ENCODE assay signal across 8 cellular contexts in the genomic region with DNA sequence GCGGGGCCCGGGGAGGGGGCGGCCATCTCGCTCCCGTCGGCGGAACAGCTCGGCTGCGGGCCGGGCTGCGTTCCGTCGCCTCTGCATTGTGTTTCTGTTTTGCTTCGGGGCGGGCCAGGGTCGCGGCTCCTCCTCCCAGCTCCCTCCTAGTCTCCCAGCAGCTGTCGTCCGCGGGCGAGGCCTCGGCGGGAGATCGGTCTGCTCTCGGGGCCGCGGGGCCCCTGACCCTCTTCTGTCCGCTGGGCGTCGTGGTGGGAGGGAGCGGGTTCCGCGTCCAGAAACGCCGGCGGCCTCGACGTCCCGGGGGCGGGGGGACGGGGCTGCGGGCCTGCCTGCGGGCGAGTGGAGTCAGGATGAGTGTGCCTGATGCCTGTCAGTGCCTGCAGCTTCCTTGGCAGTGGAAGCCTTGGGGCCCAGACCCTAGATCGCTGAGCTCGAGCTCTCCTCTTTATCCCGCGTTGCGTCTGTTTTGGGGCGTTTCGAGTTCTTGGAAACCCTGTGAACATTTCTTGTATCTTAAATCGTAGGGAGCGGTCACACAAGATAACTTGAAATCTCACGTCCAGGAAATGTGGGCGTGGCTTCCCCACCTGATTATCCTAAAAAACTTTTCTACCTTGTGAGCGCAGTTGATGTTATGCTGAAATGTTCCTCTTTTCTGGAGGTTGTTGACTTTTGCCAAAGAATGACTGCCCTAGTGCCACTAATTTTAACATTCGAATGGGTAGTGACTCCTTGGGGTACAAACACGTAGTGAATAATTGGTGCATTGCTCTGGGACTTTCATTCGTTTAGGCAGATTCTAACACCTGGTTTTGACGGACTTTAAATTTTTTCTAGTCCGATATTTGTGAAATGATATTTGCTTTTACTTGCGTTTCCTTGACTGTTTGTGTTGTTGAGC. TPM values are rescaled to one million over a fixed set of nuclear protein-coding genes. Genes with fewer than 3 reads are reported as not detected.
A peak's percentile ranks its signal among the peaks of the same experiment; 100 is the strongest.
DNase-seq lines count a peak whose midpoint lies in the region; FAIRE-seq and TF ChIP-seq lines count a peak whose summit lies in the region.

No MANE protein-coding gene starts in this region.

- peak; percentile 32 for TF ChIP-seq CTCF in chondrocyte (IDR thresholded peaks at IDR 0.05)

- intact Hi-C loops in activated CD4-positive, alpha-beta T cell treated with anti-CD3 and anti-CD28 coated beads, Interleukin-2, amount 10 ng/mL, durations not matched to agents 24 days and 14 days (cut with micrococcal nuclease) = loop anchor here (1.0 to 10.0 kb wide), 8 partner anchors 10 to 934 kb away; partner anchors contain the start of genes CHAF1B, DOP1B, HLCS and SETD4

- FAIRE-seq in H54 (lab: Jason Lieb, UNC) = no peak

- peaks cover 6% of the 10 kb centered on the region for H3K36me3 ChIP-seq in SJCRH30

- H3K27ac ChIP-seq in SJCRH30 = peak overlapping the region; percentile 85

- H3K27me3 Mint-ChIP-seq in activated CD4-positive, alpha-beta T cell treated with anti-CD3 and anti-CD28 coated beads, Interleukin-2, amount 10 ng/mL, durations not matched to agents 24 days and 14 days = no peaks in the 10 kb centered on the region
- no peaks in the 10 kb centered on the region for H3K27me3 Mint-ChIP-seq in chondrocyte (ENCODE audit: low read depth)

- peaks cover 23% of the 10 kb centered on the region for H3K36me3 Mint-ChIP-seq in activated CD4-positive, alpha-beta T cell treated with anti-CD3 and anti-CD28 coated beads, Interleukin-2, amount 10 ng/mL, durations not matched to agents 24 days and 14 days (ENCODE audit: low read depth)
- peaks cover 5% of the 10 kb centered on the region for H3K36me3 Mint-ChIP-seq in chondrocyte (ENCODE audit: low read depth)

- peaks cover 24% of the 10 kb centered on the region for H3K4me1 Mint-ChIP-seq in activated CD4-positive, alpha-beta T cell treated with anti-CD3 and anti-CD28 coated beads, Interleukin-2, amount 10 ng/mL, durations not matched to agents 24 days and 14 days
- peaks cover 40% of the 10 kb centered on the region for H3K4me1 Mint-ChIP-seq in chondrocyte (ENCODE audit: low read depth)

- peak overlapping the region; percentile 87 for H3K4me3 Mint-ChIP-seq in activated CD4-positive, alpha-beta T cell treated with anti-CD3 and anti-CD28 coated beads, Interleukin-2, amount 10 ng/mL, durations not matched to agents 24 days and 14 days
- H3K4me3 Mint-ChIP-seq in chondrocyte (ENCODE audit: unreplicated experiment) = peak overlapping the region; percentile 87

- no peaks in the 10 kb centered on the region for H3K9me3 Mint-ChIP-seq in activated CD4-positive, alpha-beta T cell treated with anti-CD3 and anti-CD28 coated beads, Interleukin-2, amount 10 ng/mL, durations not matched to agents 24 days and 14 days
- H3K9me3 Mint-ChIP-seq in chondrocyte (ENCODE audit: low read depth) = no peaks in the 10 kb centered on the region

- peak overlapping the region; percentile 91 for H3K27ac Mint-ChIP-seq in activated CD4-positive, alpha-beta T cell treated with anti-CD3 and anti-CD28 coated beads, Interleukin-2, amount 10 ng/mL, durations not matched to agents 24 days and 14 days
- peak overlapping the region; percentile 98 for H3K27ac Mint-ChIP-seq in chondrocyte (ENCODE audit: unreplicated experiment)

- peak; percentile 43; the same call in 1 of the 2 replicates for TF ChIP-seq POLR2A in H54 (IDR thresholded peaks at IDR 0.05; ENCODE audit: low read depth, low read length)

- no peaks in the 10 kb centered on the region for H3K27me3 ChIP-seq in SJCRH30

- H3K4me3 ChIP-seq in SJCRH30 = peak overlapping the region; percentile 69

- no peak for DNase-seq in activated CD4-positive, alpha-beta T cell treated with anti-CD3 and anti-CD28 coated beads, Interleukin-2, amount 10 ng/mL, durations not matched to agents 24 days and 14 days
- no peak for DNase-seq in activated CD4-positive, alpha-beta T cell treated with anti-CD3 and anti-CD28 coated beads for 1 hour
- DNase-seq in H54 (ENCODE audit: insufficient read length, low spot score) (peak; percentile 67), Kasumi-1 (lab: John Stamatoyannopoulos, UW) (peak; percentile 44 to 48), SJCRH30 (peak; percentile 93 to 94), chondrocyte (ENCODE audit: low spot score) (peak; percentile 93), kidney glomerular epithelial cell (lab: John Stamatoyannopoulos, UW) (peak; percentile 67)
- DNase-seq in stimulated activated CD4-positive, alpha-beta T cell treated with anti-CD3 and anti-CD28 coated beads, Interleukin-2, amount 100 ng/mL, for 48 hours = peak; percentile 62 to 63

- H3K9me3 ChIP-seq in SJCRH30 (replicated peaks) = no peaks in the 10 kb centered on the region

- peaks cover 8% of the 10 kb centered on the region for H3K4me1 ChIP-seq in SJCRH30

RNA-seq across cellular contexts. Expression of gene MORC3, which starts 0.7 kb away (rescaled TPM):
- total RNA-seq in activated CD4-positive, alpha-beta T cell treated with anti-CD3 and anti-CD28 coated beads, Interleukin-2, amount 10 ng/mL, durations not matched to agents 24 days and 14 days = 24.8 and 24.9 TPM in 2 replicates
- 37.3 and 42.9 TPM in 2 replicates for total RNA-seq in SJCRH30 (2014; rRNA removed; shearing (Covaris generic))
- 21.0 to 24.4 TPM (median 23.1 TPM) in 3 replicates for total RNA-seq in chondrocyte

Comparison
In these comparisons a context has a peak if more than half of its experiments do, and no peak if none do; other contexts are left out.
1. DNase-seq: peak in H54 (single experiment), Kasumi-1 (2 of 2), SJCRH30 (2 of 2), chondrocyte (single experiment), kidney glomerular epithelial cell (single experiment) and stimulated activated CD4-positive, alpha-beta T cell treated with anti-CD3 and anti-CD28 coated beads, Interleukin-2, amount 100 ng/mL, for 48 hours (2 of 2); none in activated CD4-positive, alpha-beta T cell treated with anti-CD3 and anti-CD28 coated beads, Interleukin-2, amount 10 ng/mL, durations not matched to agents 24 days and 14 days (single experiment) and activated CD4-positive, alpha-beta T cell treated with anti-CD3 and anti-CD28 coated beads for 1 hour (single experiment).